23 cellular contexts compared by ENCODE assay signal in the genomic region with DNA sequence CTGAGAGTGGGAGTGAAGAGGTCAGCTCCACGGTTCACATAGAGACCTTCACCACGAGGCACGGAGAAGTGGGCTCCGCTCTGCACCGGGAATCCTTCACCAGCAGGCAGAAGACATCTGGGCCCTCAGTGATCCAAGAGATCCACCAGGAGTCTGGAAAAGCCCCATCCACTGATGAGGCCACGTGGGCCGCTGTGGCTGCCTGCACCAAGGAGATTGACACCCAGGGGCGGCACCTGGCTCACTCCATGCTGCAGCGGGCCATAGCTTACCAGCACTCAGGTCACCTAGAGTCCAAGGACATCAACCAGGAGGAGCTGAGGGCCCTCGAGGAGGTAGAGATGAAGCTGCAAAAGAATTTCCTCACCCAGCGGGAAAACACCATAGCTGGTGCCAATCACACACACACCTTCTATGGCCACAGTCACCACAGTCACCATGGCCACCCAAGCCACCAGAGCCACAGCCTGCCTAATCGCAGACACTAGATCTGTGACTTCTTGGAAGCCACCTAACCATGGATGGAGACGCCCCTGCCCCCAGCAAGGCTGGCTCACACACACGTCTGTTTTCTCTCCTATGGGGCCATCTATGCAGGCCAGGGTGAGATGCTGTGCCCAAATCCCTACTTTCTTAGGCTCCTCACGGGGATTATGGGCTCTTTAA. TPM values are rescaled to one million over a fixed set of nuclear protein-coding genes. Genes with fewer than 3 reads are reported as not detected.
DNase-seq lines count a peak whose midpoint lies in the region; ATAC-seq and TF ChIP-seq lines count a peak whose summit lies in the region.
"Had no signal": no experiment of that assay in that cellular context is flagged by ENCODE, and none has a peak within 500 bp of the region (broad histone marks: within the 10 kb centered on the region; RNA-seq: fewer than 3 reads in every experiment).

No MANE protein-coding gene starts in this region.

- H3K9ac ChIP-seq in mammary epithelial cell (ENCODE audit: insufficient read depth, low read length): no peak overlapping the region

- ATAC-seq in effector memory CD8-positive, alpha-beta T cell (replicated peaks): peak; percentile 91
- ATAC-seq: HCT116, left ventricle myocardium superior, mucosa of descending colon, Panc1, WTC11 had no signal

- no peaks in the 10 kb centered on the region for H3K9me3 Mint-ChIP-seq in effector memory CD8-positive, alpha-beta T cell
- H3K9me3 Mint-ChIP-seq: WTC11 had no signal

- H3K4me1 Mint-ChIP-seq in effector memory CD8-positive, alpha-beta T cell (ENCODE audit: low read depth in 2 of 2): peaks cover 7 to 17% of the 10 kb centered on the region in 2 donors
- H3K4me1 Mint-ChIP-seq: CD4-positive, CD25-positive, alpha-beta regulatory T cell; WTC11 had no signal

- peak overlapping the region; percentile 74 for H3K27ac ChIP-seq in SJCRH30
- H3K27ac ChIP-seq in mammary epithelial cell (ENCODE audit: insufficient read depth, low read depth, low read length): no peak overlapping the region
- H3K27ac ChIP-seq: neutrophil, upper lobe of left lung had no signal

- no peaks in the 10 kb centered on the region for H3K27me3 Mint-ChIP-seq in effector memory CD8-positive, alpha-beta T cell
- H3K27me3 Mint-ChIP-seq: CD4-positive, CD25-positive, alpha-beta regulatory T cell had no signal

- H3K27me3 ChIP-seq in SJCRH30 (no peaks in the 10 kb centered on the region), mammary epithelial cell (ENCODE audit: insufficient read depth, low read length) (no peaks in the 10 kb centered on the region)
- H3K27me3 ChIP-seq: neutrophil, upper lobe of left lung had no signal

- no peak for TF ChIP-seq CTCF in GM12865 (IDR thresholded peaks at IDR 0.05; ENCODE audit: insufficient read depth, low read depth, low read length, missing control alignments)
- TF ChIP-seq CTCF in mammary epithelial cell (conservative IDR thresholded peaks at IDR 0.05 in 1 of 2, IDR thresholded peaks at IDR 0.05 in 1 of 2; ENCODE audit: extremely low read depth in 1 of 2, insufficient read depth in 1 of 2, low read depth in 1 of 2, low read length in 2 of 2): no peak

- dilution Hi-C loops in mammary epithelial cell (cut with HindIII; ENCODE audit: low sequenced_read_pairs): no loop called here

- no peak overlapping the region for H2AFZ ChIP-seq in mammary epithelial cell (ENCODE audit: low read depth, low read length)

- CTCF ChIA-PET in mammary epithelial cell (lab: Charles Lee; ENCODE audit: low non-redundant PET): no interaction called here

- no peaks in the 10 kb centered on the region for H3K36me3 Mint-ChIP-seq in effector memory CD8-positive, alpha-beta T cell (ENCODE audit: insufficient read depth)
- H3K36me3 Mint-ChIP-seq: CD4-positive, CD25-positive, alpha-beta regulatory T cell; WTC11 had no signal

- no peaks in the 10 kb centered on the region for H3K36me3 ChIP-seq in SJCRH30
- H3K36me3 ChIP-seq in mammary epithelial cell (ENCODE audit: insufficient read depth, low read length): no peaks in the 10 kb centered on the region
- H3K36me3 ChIP-seq: neutrophil, upper lobe of left lung had no signal

- H3K4me3 ChIP-seq in GM12865 (ENCODE audit: low read depth, low read length) (no peak overlapping the region), SJCRH30 (no peak overlapping the region), mammary epithelial cell (replicated peaks in 1 of 3; ENCODE audit: insufficient read depth in 1 of 3, low read depth in 2 of 3, low read length in 3 of 3) (no peak overlapping the region)
- H3K4me3 ChIP-seq: mucosa of descending colon, upper lobe of left lung had no signal

- intact Hi-C loops in mammary epithelial cell (cut with micrococcal nuclease): no loop called here

- WGBS in mammary epithelial cell (ENCODE audit: low coverage, missing lambda C conversion rate): 91% methylated on average over 14 of the region's 15 CpGs

- H3K9me3 ChIP-seq in SJCRH30 (replicated peaks) (no peaks in the 10 kb centered on the region), mammary epithelial cell (replicated peaks; ENCODE audit: insufficient read depth, low read length) (no peaks in the 10 kb centered on the region)
- H3K9me3 ChIP-seq: mucosa of descending colon, neutrophil, upper lobe of left lung had no signal

- peak overlapping the region; percentile 23 to 52 for H3K4me3 Mint-ChIP-seq in effector memory CD8-positive, alpha-beta T cell
- H3K4me3 Mint-ChIP-seq: CD4-positive, CD25-positive, alpha-beta regulatory T cell; WTC11 had no signal

- no peak overlapping the region for H3K4me2 ChIP-seq in mammary epithelial cell (ENCODE audit: insufficient read depth, low read depth, low read length)

- DNase-seq in GM12865 (ENCODE audit: low read depth): peak; percentile 15
- DNase-seq in SJCRH30: no peak
- peak; percentile 11 to 21 (median 18) for DNase-seq in effector memory CD8-positive, alpha-beta T cell
- DNase-seq in mammary epithelial cell: no peak
- DNase-seq in AG08395 (ENCODE audit: low spot score): no peak
- DNase-seq in NCI-H1092 treated with DMSO at 0.1 percent for 48 hours (lab: John Stamatoyannopoulos, UW): no peak
- DNase-seq: activated effector memory CD4-positive, alpha-beta T cell treated with Interleukin-2 at 50 U/mL for 16 hours; dermis blood vessel endothelial cell; Karpas-422; left ventricle myocardium superior; mucosa of descending colon; NCI-H2029 treated with DMSO at 0.1 percent for 48 hours; NCI-H446; small intestine; stimulated activated CD4-positive, alpha-beta T cell treated with anti-CD3 and anti-CD28 coated beads, Interleukin-2, amount 100 ng/mL, for 48 hours; upper lobe of left lung had no signal

- in situ Hi-C loops in mammary epithelial cell (cut with MboI; ENCODE audit: low sequenced_read_pairs in 2 of 2): no loop called here

- peak overlapping the region; percentile 71 for H3K27ac Mint-ChIP-seq in effector memory CD8-positive, alpha-beta T cell
- H3K27ac Mint-ChIP-seq: CD4-positive, CD25-positive, alpha-beta regulatory T cell; WTC11 had no signal

- H3K4me1 ChIP-seq in SJCRH30: peaks cover 36% of the 10 kb centered on the region
- no peaks in the 10 kb centered on the region for H3K4me1 ChIP-seq in mammary epithelial cell (ENCODE audit: insufficient read depth, low read length)

- BruUV-seq in mammary epithelial cell (replicated peaks; lab: Mats Ljungman, UMichigan): no TSS peak

- no peaks in the 10 kb centered on the region for H3K79me2 ChIP-seq in mammary epithelial cell (ENCODE audit: insufficient read depth, low read length)

- H4K20me1 ChIP-seq in mammary epithelial cell (ENCODE audit: insufficient read depth, low read length): no peaks in the 10 kb centered on the region

RNA-seq across cellular contexts. Expression of a gene that starts 0.7 kb away (rescaled TPM):
- 0.75 and 0.84 TPM in 2 replicates for total RNA-seq in SJCRH30 (2014; rRNA removed; shearing (Covaris generic))
- total RNA-seq in mammary epithelial cell: not detected
- 0.05 TPM for polyA plus RNA-seq in mammary epithelial cell
- polyA minus RNA-seq in mammary epithelial cell: not detected
- total RNA-seq: CD4-positive, CD25-positive, alpha-beta regulatory T cell; mucosa of descending colon; pulmonary artery endothelial cell; SK-MEL-5; WTC11 had no signal
- polyA plus RNA-seq: CD4-positive, CD25-positive, alpha-beta regulatory T cell; small intestine had no signal

RNA-seq across cellular contexts. Expression of a gene that starts 6.0 kb away (rescaled TPM):
- 1.7 and 3.5 TPM in 2 replicates for total RNA-seq in SJCRH30 (2014; rRNA removed; shearing (Covaris generic))
- 1 to 10 TPM in 1 of 2 donors, under 1 TPM in 1; 0.17 to 1.8 TPM for total RNA-seq in mammary epithelial cell
- polyA plus RNA-seq in mammary epithelial cell: 0.32 TPM
- polyA minus RNA-seq in mammary epithelial cell: not detected
- total RNA-seq: CD4-positive, CD25-positive, alpha-beta regulatory T cell had no signal
- polyA plus RNA-seq: CD4-positive, CD25-positive, alpha-beta regulatory T cell had no signal

RNA-seq across cellular contexts. Expression of a gene that starts 17.6 kb away (rescaled TPM):
- total RNA-seq in SJCRH30 (2014; rRNA removed; shearing (Covaris generic)): 0.26 and 0.51 TPM in 2 replicates
- total RNA-seq in mammary epithelial cell: under 1 TPM; 0.47 to 0.83 TPM
- 0.87 TPM for polyA plus RNA-seq in mammary epithelial cell
- not detected for polyA minus RNA-seq in mammary epithelial cell
- total RNA-seq: CD4-positive, CD25-positive, alpha-beta regulatory T cell; SK-MEL-5; WTC11 had no signal
- polyA plus RNA-seq: CD4-positive, CD25-positive, alpha-beta regulatory T cell had no signal

RNA-seq across cellular contexts. Expression of a gene that starts 43.1 kb away (rescaled TPM):
- total RNA-seq in SJCRH30 (2014; rRNA removed; shearing (Covaris generic)): 1.9 and 2.9 TPM in 2 replicates
- total RNA-seq in mammary epithelial cell: 10 to 100 TPM; 11.3 to 11.7 TPM
- polyA plus RNA-seq in mammary epithelial cell: 13.3 TPM
- polyA minus RNA-seq in mammary epithelial cell: not detected

RNA-seq across cellular contexts. Expression of a gene that starts 50.3 kb away (rescaled TPM):
- total RNA-seq in SJCRH30 (2014; rRNA removed; shearing (Covaris generic)): 19.4 and 20.1 TPM in 2 replicates
- 10 to 100 TPM; 57.4 to 74.5 TPM for total RNA-seq in mammary epithelial cell
- polyA plus RNA-seq in mammary epithelial cell: 55.8 TPM
- polyA minus RNA-seq in mammary epithelial cell: 66.0 TPM

Comparison
In these comparisons a context has a peak if more than half of its experiments do, and no peak if none do; other contexts are left out.
1. DNase-seq: peak in GM12865 (single experiment) and effector memory CD8-positive, alpha-beta T cell (3 of 3); none in SJCRH30 (0 of 2), mammary epithelial cell (single experiment), AG08395 (single experiment) and NCI-H1092 treated with DMSO at 0.1 percent for 48 hours (single experiment).